ENCODE assay signal across 13 cellular contexts in genomic region chr4:7582313-7583096, GRCh38.
DNase-seq lines count a peak whose midpoint lies in the region; ATAC-seq and TF ChIP-seq lines count a peak whose summit lies in the region.
"Had no signal": no experiment of that assay in that cellular context is flagged by ENCODE, and none has a peak within 500 bp of the region (broad histone marks: within the 10 kb centered on the region; RNA-seq: fewer than 3 reads in every experiment).

No MANE protein-coding gene starts in this region.

- H3K9me3 Mint-ChIP-seq in WTC11, result peaks cover 33% of the 10 kb centered on the region

- peaks cover 14% of the 10 kb centered on the region for H3K36me3 Mint-ChIP-seq in WTC11

- H3K4me3 Mint-ChIP-seq in WTC11, result no peak overlapping the region
- H3K4me3 Mint-ChIP-seq: CD4-positive, alpha-beta memory T cell; GM23338 had no signal

- H3K27me3 Mint-ChIP-seq in WTC11 (ENCODE audit: low read depth), result peaks cover 6% of the 10 kb centered on the region

- no peak for TF ChIP-seq CTCF in WTC11 (IDR thresholded peaks at IDR 0.05)

- POLR2A ChIA-PET in WTC11 (lab: Charles Lee), result no interaction called here

- CTCF ChIA-PET in WTC11 (lab: Charles Lee), result no interaction called here

- no peak overlapping the region for H3K27ac Mint-ChIP-seq in WTC11
- H3K27ac Mint-ChIP-seq: CD4-positive, alpha-beta memory T cell; GM23338 had no signal

- no peak for ATAC-seq in WTC11
- ATAC-seq: A549, GM12878 had no signal

- DNase-seq in NCI-H748 treated with DMSO at 0.1 percent for 48 hours (lab: John Stamatoyannopoulos, UW) (peak; percentile 18), NCI-H748 (lab: John Stamatoyannopoulos, UW; ENCODE audit: unreplicated experiment) (no peak), WTC11 (ENCODE audit: low spot score) (no peak), iPS-NIHi11 (ENCODE audit: low spot score) (peak; percentile 48), germinal center (ENCODE audit: low spot score) (no peak), NCI-H2171 treated with DMSO at 0.1 percent for 48 hours (lab: John Stamatoyannopoulos, UW) (no peak)
- DNase-seq: BE2C; CD4-positive, alpha-beta memory T cell; DMS79; H7 had no signal

- H3K4me1 Mint-ChIP-seq in WTC11, result peaks cover under 1% of the 10 kb centered on the region; the same call in 1 of the 2 replicates
- H3K4me1 Mint-ChIP-seq: CD4-positive, alpha-beta memory T cell; GM23338 had no signal

TF ChIP-seq in WTC11, 78 proteins besides CTCF, POLR2A, EP300 and RAD21:
- peak; percentile 43 for TF ChIP-seq NFYB (CRISPR knock-in tag; conservative IDR thresholded peaks at IDR 0.05; ENCODE audit: low read depth)
- TF ChIP-seq RORB (CRISPR knock-in tag; IDR thresholded peaks at IDR 0.05), result no peak
- TF ChIP-seq ZNF416 (CRISPR knock-in tag; IDR thresholded peaks at IDR 0.05), result no peak
TF ChIP-seq in WTC11: peak in this region for 1.

Comparison
In these comparisons a context has a peak if more than half of its experiments do, and no peak if none do; other contexts are left out.
1. DNase-seq: peak in NCI-H748 treated with DMSO at 0.1 percent for 48 hours (single experiment) and iPS-NIHi11 (single experiment); none in NCI-H748 (single experiment), WTC11 (single experiment), germinal center (single experiment) and NCI-H2171 treated with DMSO at 0.1 percent for 48 hours (single experiment).